19 cellular contexts compared by ENCODE assay signal in genomic region chrX:8845469-8845868, GRCh38. TPM values are rescaled to one million over a fixed set of nuclear protein-coding genes. Genes with fewer than 3 reads are reported as not detected.
DNase-seq lines count a peak whose midpoint lies in the region; ATAC-seq, FAIRE-seq and TF ChIP-seq lines count a peak whose summit lies in the region.
"Had no signal": no experiment of that assay in that cellular context is flagged by ENCODE, and none has a peak within 500 bp of the region (broad histone marks: within the 10 kb centered on the region; RNA-seq: fewer than 3 reads in every experiment).

No MANE protein-coding gene starts in this region.

- H3K79me2 ChIP-seq in PC-3 (ENCODE audit: low read length): no peaks in the 10 kb centered on the region
- H3K79me2 ChIP-seq in astrocyte (ENCODE audit: insufficient read depth, low read length): no peaks in the 10 kb centered on the region
- H3K79me2 ChIP-seq in mammary epithelial cell (ENCODE audit: insufficient read depth, low read length): no peaks in the 10 kb centered on the region

- H3K4me1 Mint-ChIP-seq in astrocyte (ENCODE audit: low read depth, unreplicated experiment): peaks cover 21% of the 10 kb centered on the region
- H3K4me1 Mint-ChIP-seq: CD4-positive, CD25-positive, alpha-beta regulatory T cell had no signal

- H3K9me3 ChIP-seq in PC-3 (ENCODE audit: low read length) (no peaks in the 10 kb centered on the region), astrocyte (ENCODE audit: insufficient read depth, low read depth, low read length) (no peaks in the 10 kb centered on the region), mesenchymal stem cell (ENCODE audit: control insufficient read depth, low read length) (no peaks in the 10 kb centered on the region), mammary epithelial cell (replicated peaks; ENCODE audit: insufficient read depth, low read length) (peaks cover 12% of the 10 kb centered on the region)
- H3K9me3 ChIP-seq: BLaER1 had no signal

- H3K14ac ChIP-seq in mesenchymal stem cell (ENCODE audit: low read length in 2 of 2): no peak overlapping the region

- H3K27ac Mint-ChIP-seq in astrocyte (ENCODE audit: unreplicated experiment): no peak overlapping the region
- H3K27ac Mint-ChIP-seq: CD4-positive, CD25-positive, alpha-beta regulatory T cell; HFFc6 had no signal

- H3K27ac ChIP-seq in C4-2B (peak overlapping the region; percentile 79), PC-3 (ENCODE audit: low read length) (peak overlapping the region; percentile 81), astrocyte (ENCODE audit: low read depth, low read length) (no peak overlapping the region), mesenchymal stem cell (ENCODE audit: low read length, poor library complexity, severe bottlenecking) (peak overlapping the region; percentile 76), mammary epithelial cell (ENCODE audit: insufficient read depth, low read depth, low read length) (no peak overlapping the region)
- H3K27ac ChIP-seq: BLaER1, HL-60 had no signal

- FAIRE-seq in astrocyte (lab: Jason Lieb, UNC): no peak
- FAIRE-seq: A204.1, G401.6, GM12891, K562 had no signal

- H4K8ac ChIP-seq in mesenchymal stem cell (ENCODE audit: low read length): no peak overlapping the region

- no peak overlapping the region for H2BK12ac ChIP-seq in mesenchymal stem cell (ENCODE audit: low read length in 2 of 2)

- no peak overlapping the region for H4K91ac ChIP-seq in mesenchymal stem cell (ENCODE audit: low read length)

- CTCF ChIA-PET in PC-3 (lab: Charles Lee): interaction anchor here (0.6 to 1.7 kb wide), 2 partner anchors 23 to 158 kb away, joined by 4 to 9 read pairs; no protein-coding TSS in a partner anchor
- CTCF ChIA-PET in mammary epithelial cell (lab: Charles Lee; ENCODE audit: low non-redundant PET): no interaction called here

- no peaks in the 10 kb centered on the region for H3K9me3 Mint-ChIP-seq in astrocyte (ENCODE audit: unreplicated experiment)
- H3K9me3 Mint-ChIP-seq: HFFc6 had no signal

- no peaks in the 10 kb centered on the region for H3F3A ChIP-seq in PC-3 (ENCODE audit: low read length, unreplicated experiment)

- H3K4me3 ChIP-seq in PC-3 (ENCODE audit: low read length): no peak overlapping the region
- H3K4me3 ChIP-seq in astrocyte (ENCODE audit: insufficient read depth, low read depth, low read length): no peak overlapping the region
- H3K4me3 ChIP-seq in mesenchymal stem cell (ENCODE audit: insufficient read depth in 1 of 2, low read depth in 1 of 2, low read length in 2 of 2): peak overlapping the region in 1 of 2 experiments; percentile 68
- no peak overlapping the region for H3K4me3 ChIP-seq in mammary epithelial cell (replicated peaks in 1 of 3; ENCODE audit: insufficient read depth in 1 of 3, low read depth in 2 of 3, low read length in 3 of 3)
- H3K4me3 ChIP-seq: BLaER1, K562 had no signal

- ATAC-seq in PC-3: no peak

- H2AK5ac ChIP-seq in mesenchymal stem cell (ENCODE audit: low read length, severe bottlenecking): no peak overlapping the region

- in situ Hi-C loops in mammary epithelial cell (cut with MboI; ENCODE audit: low sequenced_read_pairs in 2 of 2): no loop called here

- H3K4me1 ChIP-seq in PC-3 (ENCODE audit: insufficient read depth, low read length): peaks cover 66% of the 10 kb centered on the region
- H3K4me1 ChIP-seq in astrocyte (ENCODE audit: insufficient read depth, low read length): peaks cover 19% of the 10 kb centered on the region
- peaks cover 6% of the 10 kb centered on the region for H3K4me1 ChIP-seq in mesenchymal stem cell (ENCODE audit: control insufficient read depth, insufficient read depth, low read depth, low read length)
- peaks cover 14% of the 10 kb centered on the region for H3K4me1 ChIP-seq in mammary epithelial cell (ENCODE audit: insufficient read depth, low read length)
- H3K4me1 ChIP-seq: BLaER1 had no signal

- H3K36me3 ChIP-seq in PC-3 (ENCODE audit: low read depth, low read length) (no peaks in the 10 kb centered on the region), astrocyte (ENCODE audit: insufficient read depth, low read length) (no peaks in the 10 kb centered on the region), mesenchymal stem cell (ENCODE audit: control insufficient read depth in 1 of 2, insufficient read depth in 2 of 2, low read depth in 1 of 2, low read length in 2 of 2) (no peaks in the 10 kb centered on the region), mammary epithelial cell (ENCODE audit: insufficient read depth, low read length) (no peaks in the 10 kb centered on the region)
- H3K36me3 ChIP-seq: BLaER1 had no signal

- dilution Hi-C loops in mammary epithelial cell (cut with HindIII; ENCODE audit: low sequenced_read_pairs): no loop called here

- no peaks in the 10 kb centered on the region for H3K36me3 Mint-ChIP-seq in astrocyte (ENCODE audit: low read depth, unreplicated experiment)
- H3K36me3 Mint-ChIP-seq: CD4-positive, CD25-positive, alpha-beta regulatory T cell had no signal

- no peak overlapping the region for H2BK5ac ChIP-seq in mesenchymal stem cell (ENCODE audit: low read depth, low read length, poor library complexity, severe bottlenecking)

- no peak overlapping the region for H2BK120ac ChIP-seq in mesenchymal stem cell (ENCODE audit: low read depth, low read length)

- H3K9ac ChIP-seq in PC-3 (ENCODE audit: low read length): peak overlapping the region; percentile 57
- no peak overlapping the region for H3K9ac ChIP-seq in astrocyte (ENCODE audit: low read length)
- peak overlapping the region; percentile 55 for H3K9ac ChIP-seq in mesenchymal stem cell (ENCODE audit: low read length)
- no peak overlapping the region for H3K9ac ChIP-seq in mammary epithelial cell (ENCODE audit: insufficient read depth, low read length)
- H3K9ac ChIP-seq: BLaER1 had no signal

- H3K4me2 ChIP-seq in PC-3 (ENCODE audit: low read length): peak overlapping the region; percentile 65
- peak overlapping the region; percentile 40 for H3K4me2 ChIP-seq in astrocyte (ENCODE audit: low read length)
- H3K4me2 ChIP-seq in mesenchymal stem cell (ENCODE audit: low read length, poor library complexity, severe bottlenecking): no peak overlapping the region
- H3K4me2 ChIP-seq in mammary epithelial cell (ENCODE audit: insufficient read depth, low read depth, low read length): no peak overlapping the region
- H3K4me2 ChIP-seq: BLaER1 had no signal

- H2AFZ ChIP-seq in PC-3 (ENCODE audit: low read length) (no peak overlapping the region), astrocyte (ENCODE audit: low read depth, low read length) (no peak overlapping the region), mesenchymal stem cell (ENCODE audit: low read depth, low read length) (no peak overlapping the region), mammary epithelial cell (ENCODE audit: low read depth, low read length) (no peak overlapping the region)

- H3K27me3 Mint-ChIP-seq in astrocyte (ENCODE audit: low read depth, unreplicated experiment): no peaks in the 10 kb centered on the region

- H3K4ac ChIP-seq in mesenchymal stem cell (ENCODE audit: low read depth in 1 of 2, low read length in 2 of 2): no peak overlapping the region

- no peaks in the 10 kb centered on the region for H3K9me2 ChIP-seq in PC-3 (replicated peaks; ENCODE audit: low read length)

- no peak overlapping the region for H3K23ac ChIP-seq in mesenchymal stem cell (ENCODE audit: low read length in 2 of 2)

- BruUV-seq in PC-3 (replicated peaks; lab: Mats Ljungman, UMichigan) (no TSS peak), mammary epithelial cell (replicated peaks; lab: Mats Ljungman, UMichigan) (no TSS peak)

- H3K27me3 ChIP-seq in PC-3 (ENCODE audit: low read length): no peaks in the 10 kb centered on the region
- no peaks in the 10 kb centered on the region for H3K27me3 ChIP-seq in astrocyte (ENCODE audit: insufficient read depth, low read length)
- no peaks in the 10 kb centered on the region for H3K27me3 ChIP-seq in mesenchymal stem cell (ENCODE audit: control insufficient read depth in 1 of 2, insufficient read depth in 1 of 2, low read length in 2 of 2)
- H3K27me3 ChIP-seq in mammary epithelial cell (ENCODE audit: insufficient read depth, low read length): no peaks in the 10 kb centered on the region
- H3K27me3 ChIP-seq: BLaER1 had no signal

- H4K20me1 ChIP-seq in PC-3 (ENCODE audit: low read length) (no peaks in the 10 kb centered on the region), astrocyte (ENCODE audit: insufficient read depth, low read length) (no peaks in the 10 kb centered on the region), mammary epithelial cell (ENCODE audit: insufficient read depth, low read length) (no peaks in the 10 kb centered on the region)
- H4K20me1 ChIP-seq: BLaER1 had no signal

- WGBS in mesenchymal stem cell: 95% methylated on average over 9 of the region's 10 CpGs
- WGBS in mammary epithelial cell (ENCODE audit: low coverage, missing lambda C conversion rate): 79% methylated on average over 10 of the region's 10 CpGs

- H3K18ac ChIP-seq in mesenchymal stem cell (ENCODE audit: low read depth in 1 of 2, low read length in 2 of 2): peak overlapping the region in 1 of 2 experiments; percentile 57

- POLR2A ChIA-PET in PC-3 (lab: Charles Lee; ENCODE audit: unreplicated experiment): no interaction called here

- no peak overlapping the region for H2BK15ac ChIP-seq in mesenchymal stem cell (ENCODE audit: low read depth, poor library complexity, severe bottlenecking)

- no peak for DNase-seq in PC-3
- DNase-seq in astrocyte (ENCODE audit: low read depth): no peak
- no peak for DNase-seq in mesenchymal stem cell
- no peak for DNase-seq in mammary epithelial cell
- no peak for DNase-seq in Kasumi-1 (lab: John Stamatoyannopoulos, UW)
- no peak for DNase-seq in effector CD8-positive, alpha-beta T cell (lab: John Stamatoyannopoulos, UW)
- DNase-seq in medulla oblongata (ENCODE audit: extremely low spot score): no peak
- DNase-seq: AML-193; CD4-positive, CD25-positive, alpha-beta regulatory T cell; DMS79 treated with DMSO at 0.1 percent for 48 hours had no signal

- H3K4me3 Mint-ChIP-seq in astrocyte (ENCODE audit: unreplicated experiment): no peak overlapping the region
- H3K4me3 Mint-ChIP-seq: CD4-positive, CD25-positive, alpha-beta regulatory T cell; HFFc6 had no signal

- H3K79me1 ChIP-seq in mesenchymal stem cell (replicated peaks; ENCODE audit: low read length, poor library complexity, severe bottlenecking): no peaks in the 10 kb centered on the region

- intact Hi-C loops in PC-3 (cut with micrococcal nuclease): loop anchor here (2.0 to 10.0 kb wide), 3 partner anchors 21 to 229 kb away; no protein-coding TSS in a partner anchor
- intact Hi-C loops in mammary epithelial cell (cut with micrococcal nuclease): no loop called here

- TF ChIP-seq CTCF in C4-2B (conservative IDR thresholded peaks at IDR 0.05) (no peak), PC-3 (conservative IDR thresholded peaks at IDR 0.05; ENCODE audit: low read depth, low read length) (no peak), astrocyte (IDR thresholded peaks at IDR 0.05; ENCODE audit: insufficient read depth, low read depth, low read length) (no peak), mammary epithelial cell (conservative IDR thresholded peaks at IDR 0.05 in 1 of 2, IDR thresholded peaks at IDR 0.05 in 1 of 2; ENCODE audit: extremely low read depth in 1 of 2, insufficient read depth in 1 of 2, low read depth in 1 of 2, low read length in 2 of 2) (no peak)

RNA-seq across cellular contexts. Expression of gene FAM9A, which starts 44.3 kb away (rescaled TPM):
- total RNA-seq in PC-3 (2014; rRNA removed) (not detected in 2 replicates), astrocyte (not detected in 2 replicates), mammary epithelial cell (not detected)
- not detected for polyA plus RNA-seq in mesenchymal stem cell (2013, experiment 1 of 2)
- polyA plus RNA-seq in mesenchymal stem cell (2013, experiment 2 of 2): not detected
- polyA plus RNA-seq in mammary epithelial cell: not detected
- polyA minus RNA-seq in mammary epithelial cell: not detected
- total RNA-seq: CD4-positive, CD25-positive, alpha-beta regulatory T cell; H4; HFFc6; K562 had no signal
- polyA plus RNA-seq: CD4-positive, CD25-positive, alpha-beta regulatory T cell had no signal

Comparison
In these comparisons a context has a peak if more than half of its experiments do, and no peak if none do; other contexts are left out.
1. H3K27ac ChIP-seq: peak in C4-2B (single experiment), PC-3 (single experiment) and mesenchymal stem cell (single experiment); none in astrocyte (single experiment) and mammary epithelial cell (single experiment).
2. H3K4me2 ChIP-seq: peak in PC-3 (single experiment) and astrocyte (single experiment); none in mesenchymal stem cell (single experiment) and mammary epithelial cell (single experiment).
3. H3K9ac ChIP-seq: peak in PC-3 (single experiment) and mesenchymal stem cell (single experiment); none in astrocyte (single experiment) and mammary epithelial cell (single experiment).